ENCODE assay signal across 29 cellular contexts in genomic region chr5:127307868-127308267, GRCh38. TPM values are rescaled to one million over a fixed set of nuclear protein-coding genes. Genes with fewer than 3 reads are reported as not detected.
DNase-seq lines count a peak whose midpoint lies in the region; TF ChIP-seq lines count a peak whose summit lies in the region.
"Had no signal": no experiment of that assay in that cellular context is flagged by ENCODE, and none has a peak within 500 bp of the region (broad histone marks: within the 10 kb centered on the region; RNA-seq: fewer than 3 reads in every experiment).

No MANE protein-coding gene starts in this region.

- H3K79me1 ChIP-seq in neuronal stem cell (ENCODE audit: low read depth, low read length), result no peaks in the 10 kb centered on the region

- H3K27me3 ChIP-seq in HUES6 (ENCODE audit: control insufficient read depth, insufficient read depth, low read length) (no peaks in the 10 kb centered on the region), neuronal stem cell (ENCODE audit: control insufficient read depth in 3 of 3, insufficient read depth in 3 of 3, low read depth in 1 of 3, low read length in 3 of 3) (no peaks in the 10 kb centered on the region), prostate gland (replicated peaks; ENCODE audit: insufficient read depth) (no peaks in the 10 kb centered on the region)
- H3K27me3 ChIP-seq: colonic mucosa, spleen, tibial artery had no signal

- H3K36me3 ChIP-seq in HUES6 (ENCODE audit: control insufficient read depth, insufficient read depth, low read length) (no peaks in the 10 kb centered on the region), neuronal stem cell (replicated peaks in 1 of 2; ENCODE audit: control insufficient read depth in 2 of 2, insufficient read depth in 2 of 2, low read length in 2 of 2) (no peaks in the 10 kb centered on the region), prostate gland (no peaks in the 10 kb centered on the region)
- H3K36me3 ChIP-seq: colonic mucosa, lower lobe of right lung, spleen, tibial artery had no signal

- H3K36me3 Mint-ChIP-seq in brain (peaks cover 13% of the 10 kb centered on the region), immature natural killer cell (no peaks in the 10 kb centered on the region)
- H3K36me3 Mint-ChIP-seq: activated naive CD4-positive, alpha-beta T cell treated with anti-CD3 and anti-CD28 coated beads, Interleukin-2, amount 50 U/mL, for 72 hours; natural killer cell treated with Interleukin-12 subunit alpha and Interleukin-12 subunit beta and Interleukin-15 and Interleukin-18, amount 100 ng/mL, for 72 hours had no signal

- H2AFZ ChIP-seq in neuronal stem cell (ENCODE audit: low read length), result no peak overlapping the region
- H2AFZ ChIP-seq: parathyroid adenoma had no signal

- H3K27me3 Mint-ChIP-seq in brain, result peaks cover 4% of the 10 kb centered on the region
- H3K27me3 Mint-ChIP-seq in immature natural killer cell (ENCODE audit: low read depth in 3 of 3), result peaks cover 0 to 6% (median 4%) of the 10 kb centered on the region in 3 donors
- H3K27me3 Mint-ChIP-seq: activated CD4-positive, alpha-beta T cell treated with anti-CD3 and anti-CD28 coated beads for 36 hours; CD4-positive, alpha-beta T cell had no signal

- H3K27ac ChIP-seq in HUES6 (ENCODE audit: low read depth, low read length) (peak overlapping the region; percentile 67; the same call in 1 of the 2 replicates), neuronal stem cell (replicated peaks; ENCODE audit: low read length) (no peak overlapping the region), prostate gland (no peak overlapping the region)
- H3K27ac ChIP-seq: colonic mucosa, lower lobe of right lung, parathyroid adenoma, spleen, tibial artery had no signal

- TF ChIP-seq POLR2A in prostate gland (IDR thresholded peaks at IDR 0.05), result no peak

- POLR2A ChIA-PET in GM10248 (lab: Yijun Ruan, JAX), result no interaction called here

- no peaks in the 10 kb centered on the region for H3K9me3 ChIP-seq in HUES6 (ENCODE audit: control insufficient read depth, insufficient read depth, low read depth, low read length)
- no peaks in the 10 kb centered on the region for H3K9me3 ChIP-seq in neuronal stem cell (replicated peaks in 1 of 2; ENCODE audit: control insufficient read depth in 2 of 2, insufficient read depth in 1 of 2, low read depth in 1 of 2, low read length in 2 of 2)
- H3K9me3 ChIP-seq in prostate gland, result no peaks in the 10 kb centered on the region
- H3K9me3 ChIP-seq: colonic mucosa, lower lobe of right lung, spleen, tibial artery had no signal

- H2BK12ac ChIP-seq in neuronal stem cell (ENCODE audit: low read length), result no peak overlapping the region

- no peak overlapping the region for H3K4me2 ChIP-seq in neuronal stem cell (ENCODE audit: insufficient read depth, low read length, poor library complexity, severe bottlenecking)

- no peak overlapping the region for H4K91ac ChIP-seq in neuronal stem cell (ENCODE audit: low read depth, low read length, poor library complexity)

- H3K4me1 ChIP-seq in HUES6 (ENCODE audit: control insufficient read depth, insufficient read depth, low read length) (peaks cover 31% of the 10 kb centered on the region), neuronal stem cell (ENCODE audit: control insufficient read depth in 2 of 2, insufficient read depth in 1 of 2, low read depth in 1 of 2, low read length in 2 of 2) (peaks cover 4 to 9% of the 10 kb centered on the region in 2 donors), prostate gland (replicated peaks) (peaks cover 5% of the 10 kb centered on the region)
- H3K4me1 ChIP-seq: colonic mucosa, lower lobe of right lung, parathyroid adenoma, spleen, tibial artery had no signal

- H3K9ac ChIP-seq in HUES6 (ENCODE audit: low read length) (no peak overlapping the region), neuronal stem cell (ENCODE audit: low read depth, low read length, poor library complexity) (no peak overlapping the region)
- H3K9ac ChIP-seq: parathyroid adenoma had no signal

- H3K27ac Mint-ChIP-seq in brain (peak overlapping the region; percentile 39 to 91 (median 88)), immature natural killer cell (no peak overlapping the region)
- H3K27ac Mint-ChIP-seq: activated CD4-positive, alpha-beta T cell treated with anti-CD3 and anti-CD28 coated beads for 36 hours; activated naive CD4-positive, alpha-beta T cell treated with anti-CD3 and anti-CD28 coated beads, Interleukin-2, amount 50 U/mL, for 72 hours; activated T-helper 17 cell treated with anti-CD3 and anti-CD28 coated beads, Interleukin-2, amount 50 U/mL, for 72 hours; CD4-positive, alpha-beta T cell; effector memory CD8-positive, alpha-beta T cell; natural killer cell treated with Interleukin-12 subunit alpha and Interleukin-12 subunit beta and Interleukin-15 and Interleukin-18, amount 100 ng/mL, for 72 hours; stimulated activated naive CD8-positive, alpha-beta T cell treated with anti-CD3 and anti-CD28 coated beads, Interleukin-15, Interleukin-2, amounts not matched to agents 100 ng/mL and 50 ng/mL, for 24 hours had no signal

- no peak overlapping the region for H3K4ac ChIP-seq in neuronal stem cell (ENCODE audit: low read length)

- H3K4me3 ChIP-seq in HUES6 (ENCODE audit: low read depth, low read length) (no peak overlapping the region), neuronal stem cell (ENCODE audit: low read length in 2 of 2) (no peak overlapping the region), prostate gland (no peak overlapping the region)
- H3K4me3 ChIP-seq: colonic mucosa, lower lobe of right lung, spleen, tibial artery had no signal

- H3K4me1 Mint-ChIP-seq in brain (peaks cover 73% of the 10 kb centered on the region), immature natural killer cell (no peaks in the 10 kb centered on the region)
- H3K4me1 Mint-ChIP-seq: activated CD4-positive, alpha-beta T cell treated with anti-CD3 and anti-CD28 coated beads for 36 hours; activated T-helper 17 cell treated with anti-CD3 and anti-CD28 coated beads, Interleukin-2, amount 50 U/mL, for 72 hours had no signal

- intact Hi-C loops in prostate gland (cut with DNase I), result no loop called here

- WGBS in neuronal stem cell (ENCODE audit: extremely low coverage in 2 of 2, insufficient read length in 2 of 2, insufficient replicate concordance in 1 of 2), 2 donors, result no CpG with 5 or more reads among the region's 6 CpGs
- 90% methylated on average over 6 of the region's 6 CpGs for WGBS in prostate gland

- H2AK5ac ChIP-seq in neuronal stem cell (ENCODE audit: low read depth, low read length), result no peak overlapping the region

- H3K14ac ChIP-seq in neuronal stem cell (ENCODE audit: low read length), result no peak overlapping the region

- no peak overlapping the region for H3K23ac ChIP-seq in neuronal stem cell (ENCODE audit: low read depth, low read length, poor library complexity)

- H3K4me3 Mint-ChIP-seq in brain (peak overlapping the region in 3 of 5 experiments; percentile 31 to 49 (median 41)), immature natural killer cell (no peak overlapping the region)
- H3K4me3 Mint-ChIP-seq: activated CD4-positive, alpha-beta T cell treated with anti-CD3 and anti-CD28 coated beads for 36 hours; activated T-helper 17 cell treated with anti-CD3 and anti-CD28 coated beads, Interleukin-2, amount 50 U/mL, for 72 hours; CD4-positive, alpha-beta T cell; effector memory CD8-positive, alpha-beta T cell; natural killer cell treated with Interleukin-12 subunit alpha and Interleukin-12 subunit beta and Interleukin-15 and Interleukin-18, amount 100 ng/mL, for 72 hours; stimulated activated naive CD8-positive, alpha-beta T cell treated with anti-CD3 and anti-CD28 coated beads, Interleukin-15, Interleukin-2, amounts not matched to agents 100 ng/mL and 50 ng/mL, for 24 hours had no signal

- H2BK120ac ChIP-seq in neuronal stem cell (ENCODE audit: low read depth, low read length), result no peak overlapping the region

- H3K9me3 Mint-ChIP-seq in brain, result peaks cover 0 to 6% (median 4%) of the 10 kb centered on the region in 5 experiments
- no peaks in the 10 kb centered on the region for H3K9me3 Mint-ChIP-seq in immature natural killer cell
- H3K9me3 Mint-ChIP-seq: activated naive CD4-positive, alpha-beta T cell treated with anti-CD3 and anti-CD28 coated beads, Interleukin-2, amount 50 U/mL, for 72 hours; activated T-helper 17 cell treated with anti-CD3 and anti-CD28 coated beads, Interleukin-2, amount 50 U/mL, for 72 hours; CD4-positive, alpha-beta T cell; effector memory CD8-positive, alpha-beta T cell; natural killer cell treated with Interleukin-12 subunit alpha and Interleukin-12 subunit beta and Interleukin-15 and Interleukin-18, amount 100 ng/mL, for 72 hours; stimulated activated naive CD8-positive, alpha-beta T cell treated with anti-CD3 and anti-CD28 coated beads, Interleukin-15, Interleukin-2, amounts not matched to agents 100 ng/mL and 50 ng/mL, for 24 hours had no signal

- no peak overlapping the region for H2BK15ac ChIP-seq in neuronal stem cell (ENCODE audit: low read length)

- no peak overlapping the region for H3K18ac ChIP-seq in neuronal stem cell (ENCODE audit: low read length)

- TF ChIP-seq CTCF in brain (conservative IDR thresholded peaks at IDR 0.05), result no peak
- no peak for TF ChIP-seq CTCF in GM10248 (IDR thresholded peaks at IDR 0.05; ENCODE audit: control extremely low read depth, extremely low read depth, low read depth, missing control alignments)
- TF ChIP-seq CTCF in prostate gland (IDR thresholded peaks at IDR 0.05), result no peak

- no peak overlapping the region for H4K8ac ChIP-seq in neuronal stem cell (ENCODE audit: low read depth, low read length)

- H2BK5ac ChIP-seq in neuronal stem cell (ENCODE audit: low read length), result no peak overlapping the region

- DNase-seq in iPS-NIHi11 (ENCODE audit: low spot score) (peak; percentile 34), neuronal stem cell (ENCODE audit: low spot score) (peak; percentile 39), NCI-H446 treated with DMSO at 0.1 percent for 48 hours (lab: John Stamatoyannopoulos, UW) (no peak), immature natural killer cell (no peak), GM10248 (ENCODE audit: extremely low spot score) (no peak), prostate gland (ENCODE audit: low spot score) (no peak)
- DNase-seq: activated CD4-positive, alpha-beta T cell treated with anti-CD3 and anti-CD28 coated beads for 36 hours; amygdala; CD4-positive, alpha-beta T cell; colonic mucosa; effector memory CD8-positive, alpha-beta T cell; Kasumi-1; lower lobe of right lung; NCI-H1417; NCI-H2081; right cardiac atrium; SIG-M5; spleen; stimulated activated CD4-positive, alpha-beta T cell treated with anti-CD3 and anti-CD28 coated beads, Interleukin-2, amount 100 ng/mL, for 24 hours; stimulated activated CD8-positive, alpha-beta memory T cell treated with anti-CD3 and anti-CD28 coated beads, Interleukin-4, amount 100 ng/mL, for 48 hours; SW 1271; tibial artery had no signal

- CTCF ChIA-PET in GM10248 (lab: Yijun Ruan, JAX), result interaction anchor here (0.6 to 0.8 kb wide), 2 partner anchors 9 to 527 kb away, joined by 3 read pairs; no protein-coding TSS in a partner anchor

RNA-seq across cellular contexts. Expression of gene MEGF10, which starts 17.3 kb away (rescaled TPM):
- polyA plus RNA-seq in brain (ENCODE audit: insufficient read depth, low read depth, low replicate concordance), result 7.4 TPM
- 0.63 TPM for polyA plus RNA-seq in neuronal stem cell (2013, experiment 1 of 2)
- polyA plus RNA-seq in neuronal stem cell (2013, experiment 2 of 2), result 0.18 TPM
- polyA plus RNA-seq in immature natural killer cell, result not detected
- total RNA-seq in prostate gland, result 1 to 10 TPM in 1 of 2 donors, under 1 TPM in 1; 0.77 to 7.9 TPM
- total RNA-seq: activated CD4-positive, alpha-beta T cell treated with anti-CD3 and anti-CD28 coated beads for 36 hours; CD4-positive, alpha-beta T cell; natural killer cell treated with Interleukin-12 subunit alpha and Interleukin-12 subunit beta and Interleukin-15 and Interleukin-18, amount 100 ng/mL, for 72 hours had no signal

Comparison
In these comparisons a context has a peak if more than half of its experiments do, and no peak if none do; other contexts are left out.
1. H3K27ac Mint-ChIP-seq: peak in brain (5 of 5); none in immature natural killer cell (0 of 6).
2. H3K4me3 Mint-ChIP-seq: peak in brain (3 of 5); none in immature natural killer cell (0 of 5).
3. DNase-seq: peak in iPS-NIHi11 (single experiment) and neuronal stem cell (single experiment); none in NCI-H446 treated with DMSO at 0.1 percent for 48 hours (single experiment), immature natural killer cell (0 of 3), GM10248 (single experiment) and prostate gland (single experiment).